Comparison of ENCODE assay signal across 9 cellular contexts in the genomic region with DNA sequence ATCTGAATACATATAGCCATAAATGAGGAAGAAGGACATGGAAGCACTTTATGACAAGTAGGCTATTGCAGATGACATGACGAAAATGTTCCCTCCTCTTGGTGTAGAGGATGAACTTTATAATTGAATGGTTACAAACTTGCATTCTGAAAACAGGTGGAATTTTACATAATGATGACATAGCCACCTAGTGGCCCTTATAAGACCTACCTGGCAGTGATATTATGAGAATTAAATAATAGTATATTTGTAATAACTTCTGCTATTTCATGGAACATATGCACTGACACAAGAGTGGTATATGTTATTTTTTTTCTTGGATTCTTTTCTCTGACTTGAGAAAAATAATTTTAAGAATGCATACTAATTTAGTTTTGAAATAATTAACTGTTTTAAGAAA. TPM values are rescaled to one million over a fixed set of nuclear protein-coding genes. Genes with fewer than 3 reads are reported as not detected.
DNase-seq lines count a peak whose midpoint lies in the region; ATAC-seq and TF ChIP-seq lines count a peak whose summit lies in the region.
"Had no signal": no experiment of that assay in that cellular context is flagged by ENCODE, and none has a peak within 500 bp of the region (broad histone marks: within the 10 kb centered on the region; RNA-seq: fewer than 3 reads in every experiment).

No MANE protein-coding gene starts in this region.

- H4K20me1 ChIP-seq in OCI-LY7 (ENCODE audit: insufficient read depth, low read length) = no peaks in the 10 kb centered on the region

- no peaks in the 10 kb centered on the region for H3K27me3 ChIP-seq in thyroid gland

- TF ChIP-seq POLR2A in thyroid gland (IDR thresholded peaks at IDR 0.05) = no peak

- H3K4me1 ChIP-seq in OCI-LY7 (ENCODE audit: insufficient read depth, low read length, poor library complexity, severe bottlenecking) = no peaks in the 10 kb centered on the region
- no peaks in the 10 kb centered on the region for H3K4me1 ChIP-seq in thyroid gland

- no peak overlapping the region for H3K27ac ChIP-seq in OCI-LY7 (ENCODE audit: low read depth, low read length, poor library complexity, severe bottlenecking)
- no peak overlapping the region for H3K27ac ChIP-seq in thyroid gland
- H3K27ac ChIP-seq: coronary artery had no signal

- ATAC-seq in activated naive CD8-positive, alpha-beta T cell treated with anti-CD3 and anti-CD28 coated beads, Interleukin-2, amount 50 U/mL, for 24 hours = no peak
- ATAC-seq in esophagus mucosa (peak; percentile 45), HG02981 (IDR thresholded peaks at IDR 0.05; ENCODE audit: unreplicated experiment) (no peak)

- H3K36me3 Mint-ChIP-seq in activated naive CD8-positive, alpha-beta T cell = peaks cover 7% of the 10 kb centered on the region
- H3K36me3 Mint-ChIP-seq in activated naive CD8-positive, alpha-beta T cell treated with anti-CD3 and anti-CD28 coated beads, Interleukin-2, amount 50 U/mL, for 24 hours (ENCODE audit: low read depth) = peaks cover 12% of the 10 kb centered on the region
- H3K36me3 Mint-ChIP-seq in T-helper 2 cell treated with Interferon-gamma antibody and Interleukin-4, amounts not matched to agents 5 μg/mL and 100 μg/mL, for 36 hours (ENCODE audit: low read depth) = peaks cover 25% of the 10 kb centered on the region

- H3K9me3 Mint-ChIP-seq in activated naive CD8-positive, alpha-beta T cell (ENCODE audit: low read depth) = no peaks in the 10 kb centered on the region
- H3K9me3 Mint-ChIP-seq in activated naive CD8-positive, alpha-beta T cell treated with anti-CD3 and anti-CD28 coated beads, Interleukin-2, amount 50 U/mL, for 24 hours = no peaks in the 10 kb centered on the region
- H3K9me3 Mint-ChIP-seq in T-helper 2 cell treated with Interferon-gamma antibody and Interleukin-4, amounts not matched to agents 5 μg/mL and 100 μg/mL, for 36 hours = no peaks in the 10 kb centered on the region

- H3K27ac Mint-ChIP-seq in activated naive CD8-positive, alpha-beta T cell = peak overlapping the region; percentile 36
- no peak overlapping the region for H3K27ac Mint-ChIP-seq in activated naive CD8-positive, alpha-beta T cell treated with anti-CD3 and anti-CD28 coated beads, Interleukin-2, amount 50 U/mL, for 24 hours
- H3K27ac Mint-ChIP-seq in T-helper 2 cell treated with Interferon-gamma antibody and Interleukin-4, amounts not matched to agents 5 μg/mL and 100 μg/mL, for 36 hours = no peak overlapping the region

- peaks cover 4% of the 10 kb centered on the region for H3K4me1 Mint-ChIP-seq in activated naive CD8-positive, alpha-beta T cell (ENCODE audit: low read depth)
- H3K4me1 Mint-ChIP-seq in activated naive CD8-positive, alpha-beta T cell treated with anti-CD3 and anti-CD28 coated beads, Interleukin-2, amount 50 U/mL, for 24 hours = peaks cover 3% of the 10 kb centered on the region
- peaks cover 2% of the 10 kb centered on the region for H3K4me1 Mint-ChIP-seq in T-helper 2 cell treated with Interferon-gamma antibody and Interleukin-4, amounts not matched to agents 5 μg/mL and 100 μg/mL, for 36 hours (ENCODE audit: low read depth)

- H3K4me2 ChIP-seq in OCI-LY7 (ENCODE audit: low read length) = no peak overlapping the region

- peak; percentile 84 for TF ChIP-seq CTCF in OCI-LY7 (conservative IDR thresholded peaks at IDR 0.05; ENCODE audit: low read length)
- peak in 5 of 6 experiments; percentile 9 to 52 (median 41) for TF ChIP-seq CTCF in thyroid gland (IDR thresholded peaks at IDR 0.05)

- H3K27me3 Mint-ChIP-seq in activated naive CD8-positive, alpha-beta T cell = no peaks in the 10 kb centered on the region
- H3K27me3 Mint-ChIP-seq in activated naive CD8-positive, alpha-beta T cell treated with anti-CD3 and anti-CD28 coated beads, Interleukin-2, amount 50 U/mL, for 24 hours = no peaks in the 10 kb centered on the region
- no peaks in the 10 kb centered on the region for H3K27me3 Mint-ChIP-seq in T-helper 2 cell treated with Interferon-gamma antibody and Interleukin-4, amounts not matched to agents 5 μg/mL and 100 μg/mL, for 36 hours (ENCODE audit: low read depth)

- peaks cover 13% of the 10 kb centered on the region; the same call in 1 of the 2 replicates for H3K36me3 ChIP-seq in OCI-LY7 (ENCODE audit: insufficient read depth, low read length)
- H3K36me3 ChIP-seq in thyroid gland = peaks cover 0 to 5% of the 10 kb centered on the region in 2 donors

- no peaks in the 10 kb centered on the region for H3K79me2 ChIP-seq in OCI-LY7 (ENCODE audit: insufficient read depth, low read depth, low read length)

- BruUV-seq in OCI-LY7 (replicated peaks; lab: Mats Ljungman, UMichigan) = no TSS peak

- H3K9me3 ChIP-seq in OCI-LY7 (ENCODE audit: low read length) (no peaks in the 10 kb centered on the region), thyroid gland (no peaks in the 10 kb centered on the region)

- CTCF ChIA-PET in OCI-LY7 (lab: Charles Lee; ENCODE audit: unreplicated experiment) = interaction anchor here (1.0 kb wide), 1 partner anchor 113 kb away, joined by 4 read pairs; no protein-coding TSS in a partner anchor

- POLR2A ChIA-PET in OCI-LY7 (lab: Charles Lee) = interaction anchor here (0.6 to 0.8 kb wide), 4 partner anchors 26 to 242 kb away, joined by 3 to 5 read pairs (median 4); no protein-coding TSS in a partner anchor

- no peak overlapping the region for H3K4me3 ChIP-seq in OCI-LY7 (ENCODE audit: low read depth, low read length, poor library complexity, severe bottlenecking)
- no peak overlapping the region for H3K4me3 ChIP-seq in thyroid gland (replicated peaks in 1 of 3)
- H3K4me3 ChIP-seq: coronary artery had no signal

- 71 to 80% methylated on average over 1 of the region's 1 CpG for WGBS in thyroid gland, 2 donors

- intact Hi-C loops in OCI-LY7 (cut with micrococcal nuclease; ENCODE audit: unreplicated experiment) (loop anchor here (1.0 to 10.0 kb wide), 3 partner anchors 28 to 238 kb away; no protein-coding TSS in a partner anchor), thyroid gland (cut with DNase I) (no loop called here)

- H3K4me3 Mint-ChIP-seq in activated naive CD8-positive, alpha-beta T cell = no peak overlapping the region
- H3K4me3 Mint-ChIP-seq in activated naive CD8-positive, alpha-beta T cell treated with anti-CD3 and anti-CD28 coated beads, Interleukin-2, amount 50 U/mL, for 24 hours = no peak overlapping the region
- no peak overlapping the region for H3K4me3 Mint-ChIP-seq in T-helper 2 cell treated with Interferon-gamma antibody and Interleukin-4, amounts not matched to agents 5 μg/mL and 100 μg/mL, for 36 hours

- DNase-seq in activated naive CD8-positive, alpha-beta T cell treated with anti-CD3 and anti-CD28 coated beads, Interleukin-2, amount 50 U/mL, for 24 hours = no peak
- DNase-seq in OCI-LY7 (ENCODE audit: low spot score) (peak; percentile 62), thyroid gland (no peak), AG08396 (ENCODE audit: low spot score) (no peak)
- DNase-seq in T-helper 2 cell treated with Interferon-gamma antibody and Interleukin-4, amounts not matched to agents 5 μg/mL and 100 μg/mL, for 36 hours (ENCODE audit: low spot score) = no peak

- no peaks in the 10 kb centered on the region for H3K9me2 ChIP-seq in OCI-LY7 (ENCODE audit: insufficient read depth, low read length)

- no peak overlapping the region for H2AFZ ChIP-seq in OCI-LY7 (ENCODE audit: low read length)

RNA-seq across cellular contexts. Expression of gene TRIM22, which starts 22.9 kb away (rescaled TPM):
- total RNA-seq in OCI-LY7 (2014; rRNA removed; shearing (Covaris generic)) = 28.5 and 42.7 TPM in 2 replicates
- total RNA-seq in OCI-LY7 (2022) (41.6 and 49.7 TPM in 2 replicates), esophagus mucosa (21.7 TPM), thyroid gland (10 to 100 TPM; 20.1 to 45.0 (median 28.1) TPM)

RNA-seq across cellular contexts. Expression of gene OR56B1, which starts 23.7 kb away (rescaled TPM):
- 0.06 TPM in 1 of 2 replicates, not detected in the other for total RNA-seq in OCI-LY7 (2014; rRNA removed; shearing (Covaris generic))
- total RNA-seq in OCI-LY7 (2022) (not detected in 2 replicates), esophagus mucosa (not detected), thyroid gland (not detected)

RNA-seq across cellular contexts. Expression of gene TRIM5, which starts 27.6 kb away (rescaled TPM):
- 16.6 and 19.6 TPM in 2 replicates for total RNA-seq in OCI-LY7 (2014; rRNA removed; shearing (Covaris generic))
- total RNA-seq in OCI-LY7 (2022) (22.5 and 25.5 TPM in 2 replicates), esophagus mucosa (8.8 TPM), thyroid gland (10 to 100 TPM; 20.8 to 61.5 (median 43.3) TPM)

RNA-seq across cellular contexts. Expression of gene OR52N4, which starts 41.5 kb away (rescaled TPM):
- total RNA-seq in OCI-LY7 (2014; rRNA removed; shearing (Covaris generic)) = not detected in 2 replicates
- total RNA-seq in OCI-LY7 (2022) (0.37 TPM in 1 of 2 replicates, not detected in the other), esophagus mucosa (not detected), thyroid gland (under 1 TPM in 2 of 4 donors, not detected in 2; 0.45 to 0.83 TPM)
